In genomic region chr9:17528859-17529258, GRCh38 we compare ENCODE assay signal across 9 cellular contexts. TPM values are rescaled to one million over a fixed set of nuclear protein-coding genes. Genes with fewer than 3 reads are reported as not detected.
DNase-seq lines count a peak whose midpoint lies in the region; ATAC-seq, FAIRE-seq and TF ChIP-seq lines count a peak whose summit lies in the region.
"Had no signal": no experiment of that assay in that cellular context is flagged by ENCODE, and none has a peak within 500 bp of the region (broad histone marks: within the 10 kb centered on the region; RNA-seq: fewer than 3 reads in every experiment).

No MANE protein-coding gene starts in this region.

- TF ChIP-seq CTCF in AG10803 (conservative IDR thresholded peaks at IDR 0.05; ENCODE audit: low read length) (peak; percentile 43), LNCaP clone FGC (IDR thresholded peaks at IDR 0.05; ENCODE audit: control insufficient read depth, extremely low read depth, insufficient read depth) (peak; percentile 27; the same call in 1 of the 2 replicates), kidney (IDR thresholded peaks at IDR 0.05; ENCODE audit: borderline replicate concordance, extremely low read depth, insufficient read depth) (peak; percentile 19)

- FAIRE-seq in kidney (lab: Jason Lieb, UNC) = peak; percentile 87

- no peak overlapping the region for H3K27ac ChIP-seq in kidney (ENCODE audit: low read depth in 2 of 2, low read length in 2 of 2)

- no peak overlapping the region for H3K4me3 ChIP-seq in AG10803 (ENCODE audit: low read length)
- no peak overlapping the region for H3K4me3 ChIP-seq in LNCaP clone FGC (ENCODE audit: low read depth, low read length)
- H3K4me3 ChIP-seq in kidney (ENCODE audit: low read length in 2 of 2) = no peak overlapping the region

- H3K9ac ChIP-seq in kidney (ENCODE audit: low read length in 2 of 2) = no peak overlapping the region

- ATAC-seq in SK-N-SH treated with all-trans-retinoic acid at 6 μM for 48 hours (peak; percentile 57; the same call in 2 of the 3 replicates), left colon (no peak), GM18520 (IDR thresholded peaks at IDR 0.05; ENCODE audit: unreplicated experiment) (no peak)

- DNase-seq in AG10803 (ENCODE audit: low read depth) (peak; percentile 5), LNCaP clone FGC (ENCODE audit: low read depth) (no peak), kidney (no peak), left colon (no peak), GDM1 (lab: John Stamatoyannopoulos, UW) (no peak), NCI-H187 (lab: John Stamatoyannopoulos, UW) (no peak)
- DNase-seq: activated naive CD4-positive, alpha-beta T cell treated with anti-CD3 and anti-CD28 coated beads, Interleukin-2, amount 50 U/mL, for 16 hours had no signal

- H3K4me1 ChIP-seq in kidney (ENCODE audit: control insufficient read depth in 1 of 2, insufficient read depth in 1 of 2, low read depth in 1 of 2, low read length in 2 of 2) = no peaks in the 10 kb centered on the region

- intact Hi-C loops in kidney (cut with DNase I) (no loop called here), left colon (cut with DNase I, micrococcal nuclease) (no loop called here)

- no peaks in the 10 kb centered on the region for H3K36me3 ChIP-seq in kidney (ENCODE audit: control insufficient read depth in 1 of 2, insufficient read depth in 2 of 2, low read length in 2 of 2)

- H3K9me3 ChIP-seq in kidney (ENCODE audit: control insufficient read depth in 1 of 2, low read length in 2 of 2) = no peaks in the 10 kb centered on the region

TF ChIP-seq in SK-N-SH treated with all-trans-retinoic acid at 6 μM for 48 hours, 23 proteins besides CTCF, POLR2A, EP300 and RAD21:
- TF ChIP-seq, protein P1, sequence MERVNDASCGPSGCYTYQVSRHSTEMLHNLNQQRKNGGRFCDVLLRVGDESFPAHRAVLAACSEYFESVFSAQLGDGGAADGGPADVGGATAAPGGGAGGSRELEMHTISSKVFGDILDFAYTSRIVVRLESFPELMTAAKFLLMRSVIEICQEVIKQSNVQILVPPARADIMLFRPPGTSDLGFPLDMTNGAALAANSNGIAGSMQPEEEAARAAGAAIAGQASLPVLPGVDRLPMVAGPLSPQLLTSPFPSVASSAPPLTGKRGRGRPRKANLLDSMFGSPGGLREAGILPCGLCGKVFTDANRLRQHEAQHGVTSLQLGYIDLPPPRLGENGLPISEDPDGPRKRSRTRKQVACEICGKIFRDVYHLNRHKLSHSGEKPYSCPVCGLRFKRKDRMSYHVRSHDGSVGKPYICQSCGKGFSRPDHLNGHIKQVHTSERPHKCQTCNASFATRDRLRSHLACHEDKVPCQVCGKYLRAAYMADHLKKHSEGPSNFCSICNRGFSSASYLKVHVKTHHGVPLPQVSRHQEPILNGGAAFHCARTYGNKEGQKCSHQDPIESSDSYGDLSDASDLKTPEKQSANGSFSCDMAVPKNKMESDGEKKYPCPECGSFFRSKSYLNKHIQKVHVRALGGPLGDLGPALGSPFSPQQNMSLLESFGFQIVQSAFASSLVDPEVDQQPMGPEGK (CRISPR knock-in tag; IDR thresholded peaks at IDR 0.05; ENCODE audit: borderline replicate concordance) = no peak
- TF ChIP-seq ZNF565 (CRISPR knock-in tag; conservative IDR thresholded peaks at IDR 0.05; ENCODE audit: low read depth) (no peak), RARB (CRISPR knock-in tag; IDR thresholded peaks at IDR 0.05) (no peak), ZNF70 (CRISPR knock-in tag; IDR thresholded peaks at IDR 0.05) (no peak), GLIS3 (CRISPR knock-in tag; IDR thresholded peaks at IDR 0.05) (no peak), TSHZ2 (CRISPR knock-in tag; IDR thresholded peaks at IDR 0.05) (no peak), CSDC2 (CRISPR knock-in tag; IDR thresholded peaks at IDR 0.05) (no peak), ISL1 (CRISPR knock-in tag; IDR thresholded peaks at IDR 0.05) (no peak), ZFP30 (CRISPR knock-in tag; IDR thresholded peaks at IDR 0.05) (no peak), ARNTL (CRISPR knock-in tag; IDR thresholded peaks at IDR 0.05; ENCODE audit: borderline replicate concordance, low read depth) (no peak)
- TF ChIP-seq, protein P2, sequence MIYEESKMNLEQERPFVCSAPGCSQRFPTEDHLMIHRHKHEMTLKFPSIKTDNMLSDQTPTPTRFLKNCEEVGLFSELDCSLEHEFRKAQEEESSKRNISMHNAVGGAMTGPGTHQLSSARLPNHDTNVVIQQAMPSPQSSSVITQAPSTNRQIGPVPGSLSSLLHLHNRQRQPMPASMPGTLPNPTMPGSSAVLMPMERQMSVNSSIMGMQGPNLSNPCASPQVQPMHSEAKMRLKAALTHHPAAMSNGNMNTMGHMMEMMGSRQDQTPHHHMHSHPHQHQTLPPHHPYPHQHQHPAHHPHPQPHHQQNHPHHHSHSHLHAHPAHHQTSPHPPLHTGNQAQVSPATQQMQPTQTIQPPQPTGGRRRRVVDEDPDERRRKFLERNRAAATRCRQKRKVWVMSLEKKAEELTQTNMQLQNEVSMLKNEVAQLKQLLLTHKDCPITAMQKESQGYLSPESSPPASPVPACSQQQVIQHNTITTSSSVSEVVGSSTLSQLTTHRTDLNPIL (CRISPR knock-in tag; IDR thresholded peaks at IDR 0.05; ENCODE audit: low read depth) = no peak

RNA-seq across cellular contexts. Expression of gene SH3GL2, which starts 50.0 kb away (rescaled TPM):
- 3.1 TPM for total RNA-seq in kidney
- 20.0 TPM for polyA plus RNA-seq in kidney (ENCODE audit: insufficient read depth, low read depth, low replicate concordance)
- 1 to 10 TPM in 1 of 2 donors, under 1 TPM in 1; 0.22 to 1.4 TPM for total RNA-seq in left colon
